ENCODE assay signal across 9 cellular contexts in genomic region chr5:73452215-73452614, GRCh38. TPM values are rescaled to one million over a fixed set of nuclear protein-coding genes. Genes with fewer than 3 reads are reported as not detected.
"Had no signal": no experiment of that assay in that cellular context is flagged by ENCODE, and none has a peak within 500 bp of the region (broad histone marks: within the 10 kb centered on the region; RNA-seq: fewer than 3 reads in every experiment).

No MANE protein-coding gene starts in this region.

- H3K9me3 Mint-ChIP-seq: activated naive CD4-positive, alpha-beta T cell treated with anti-CD3 and anti-CD28 coated beads, Interleukin-2, amount 50 U/mL, for 72 hours had no signal

- H3K27ac Mint-ChIP-seq: activated naive CD4-positive, alpha-beta T cell treated with anti-CD3 and anti-CD28 coated beads, Interleukin-2, amount 50 U/mL, for 72 hours had no signal

- H3K4me3 ChIP-seq: vagina had no signal

- H3K9me3 ChIP-seq: esophagus squamous epithelium, tibial artery, vagina had no signal

- H3K36me3 ChIP-seq: cardiac muscle cell, esophagus squamous epithelium, tibial artery, vagina had no signal

- ATAC-seq: activated CD4-positive, CD25-positive, alpha-beta regulatory T cell treated with anti-CD3 and anti-CD28 coated beads, Interleukin-2, amount 50 U/mL, for 24 hours; activated naive CD4-positive, alpha-beta T cell treated with anti-CD3 and anti-CD28 coated beads, Interleukin-2, amount 50 U/mL, for 72 hours had no signal

- DNase-seq: esophagus squamous epithelium, foreskin fibroblast, left ventricle myocardium superior had no signal

- H3K27ac ChIP-seq: cardiac muscle cell, esophagus squamous epithelium, skin epidermis, tibial artery, vagina had no signal

RNA-seq across cellular contexts. Expression of gene FOXD1, which starts 3.6 kb away (rescaled TPM):
- total RNA-seq: cardiac muscle cell, left ventricle myocardium superior, vagina had no signal
